ENCODE assay signal across 25 cellular contexts in the genomic region with DNA sequence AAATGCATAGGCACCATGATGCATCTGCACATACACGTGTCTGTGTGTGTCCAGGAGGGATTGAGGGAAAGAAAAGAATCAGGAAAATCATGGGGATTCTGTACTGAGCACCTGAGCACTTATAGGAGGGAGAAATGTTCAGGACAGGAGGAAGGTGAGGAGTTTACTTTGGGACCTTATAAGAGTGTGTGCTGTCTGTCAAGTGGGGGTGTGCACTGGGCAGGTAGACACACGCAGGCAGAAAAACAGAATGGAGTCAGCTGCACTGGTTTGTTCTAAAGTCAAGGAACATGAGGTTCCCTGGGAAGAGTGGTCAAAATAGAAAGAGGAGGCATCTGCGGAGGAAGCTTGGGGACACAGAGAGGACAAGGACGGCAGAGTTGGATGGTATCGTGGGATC.
"Had no signal": no experiment of that assay in that cellular context is flagged by ENCODE, and none has a peak within 500 bp of the region (broad histone marks: within the 10 kb centered on the region; RNA-seq: fewer than 3 reads in every experiment).

No MANE protein-coding gene starts in this region.

- H3K27me3 ChIP-seq: pancreas, sigmoid colon, suprapubic skin, tibial artery, uterus had no signal

- DNase-seq: hippocampal formation; kidney glomerular epithelial cell; left cardiac atrium; midbrain; mucosa of descending colon; naive thymus-derived CD4-positive, alpha-beta T cell; pancreas; retina; right cardiac atrium; sigmoid colon; small intestine; spleen; stimulated activated CD4-positive, alpha-beta T cell treated with anti-CD3 and anti-CD28 coated beads, Interleukin-4, amount 100 ng/mL, for 24 hours; stimulated activated naive CD4-positive, alpha-beta T cell; tibial artery; trophoblast cell; uterus had no signal

- H3K9me3 ChIP-seq: mucosa of descending colon, pancreas, prostate gland, sigmoid colon, spleen, suprapubic skin, thoracic aorta, tibial artery, uterus had no signal

- H3K4me3 ChIP-seq: lung, mucosa of descending colon, pancreas, prostate gland, sigmoid colon, spleen, suprapubic skin, thoracic aorta, tibial artery, uterus had no signal

- H3K36me3 ChIP-seq: pancreas, prostate gland, sigmoid colon, spleen, suprapubic skin, thoracic aorta, tibial artery, uterus had no signal

- H3K4me1 ChIP-seq: pancreas, prostate gland, sigmoid colon, suprapubic skin, tibial artery, uterus had no signal

- H3K27ac ChIP-seq: pancreas, sigmoid colon, spleen, suprapubic skin, thoracic aorta, tibial artery, uterus had no signal

- FAIRE-seq: keratinocyte, pancreas, small intestine had no signal

- ATAC-seq: left cardiac atrium; left lobe of liver; mucosa of descending colon; naive thymus-derived CD4-positive, alpha-beta T cell; natural killer cell treated with Interleukin-12 subunit alpha and Interleukin-12 subunit beta and Interleukin-15 and Interleukin-18, amount 100 ng/mL, for 72 hours; pancreas; right cardiac atrium; stimulated activated effector memory CD8-positive, alpha-beta T cell treated with anti-CD3 and anti-CD28 coated beads, Interleukin-12 subunit alpha, Interleukin-12 subunit beta, amount 100 ng/mL, for 72 hours had no signal
